Comparison of ENCODE assay signal across 37 cellular contexts in genomic region chr12:10910380-10910779, GRCh38. TPM values are rescaled to one million over a fixed set of nuclear protein-coding genes. Genes with fewer than 3 reads are reported as not detected.
"Had no signal": no experiment of that assay in that cellular context is flagged by ENCODE, and none has a peak within 500 bp of the region (broad histone marks: within the 10 kb centered on the region; RNA-seq: fewer than 3 reads in every experiment).

No MANE protein-coding gene starts in this region.

- H3K4me1 ChIP-seq: body of pancreas, breast epithelium had no signal

- FAIRE-seq: astrocyte, TTC549 had no signal

- H3K27me3 ChIP-seq: adrenal gland, body of pancreas, brain microvascular endothelial cell, breast epithelium had no signal

- H3K36me3 ChIP-seq: adrenal gland, brain microvascular endothelial cell, breast epithelium had no signal

- DNase-seq: activated B cell treated with CpG ODN at 0.5 μM for 24 hours; activated CD4-positive, alpha-beta memory T cell treated with anti-CD3 and anti-CD28 coated beads for 36 hours; activated CD4-positive, alpha-beta T cell treated with anti-CD3 and anti-CD28 coated beads for 4 hours; activated CD4-positive, alpha-beta T cell treated with anti-CD3 and anti-CD28 coated beads, Interleukin-2, amount 10 ng/mL, durations not matched to agents 24 days and 14 days; activated CD4-positive, alpha-beta T cell treated with anti-CD3 and anti-CD28 coated beads, Interleukin-2, amount 50 U/mL, for 1 hour; activated CD4-positive, alpha-beta T cell treated with anti-CD3 and anti-CD28 coated beads, Interleukin-2, amount 50 U/mL, for 4 hours; activated CD4-positive, CD25-positive, alpha-beta regulatory T cell treated with anti-CD3 and anti-CD28 coated beads, Interleukin-2, amount 50 U/mL, for 72 hours; activated CD8-positive, alpha-beta memory T cell treated with anti-CD3 and anti-CD28 coated beads, Interleukin-2, amount 50 U/mL, for 4 hours; activated CD8-positive, alpha-beta T cell treated with anti-CD3 and anti-CD28 coated beads for 36 hours; activated effector memory CD4-positive, alpha-beta T cell treated with anti-CD3 and anti-CD28 coated beads, Interleukin-2, amount 50 U/mL, for 16 hours; activated gamma-delta T cell treated with Interleukin-2 at 50 U/mL for 16 hours; activated naive CD4-positive, alpha-beta T cell; activated naive CD4-positive, alpha-beta T cell treated with anti-CD3 and anti-CD28 coated beads for 36 hours; activated naive CD4-positive, alpha-beta T cell treated with anti-CD3 and anti-CD28 coated beads, Interleukin-2, amount 50 U/mL, for 16 hours; activated naive CD8-positive, alpha-beta T cell treated with anti-CD3 and anti-CD28 coated beads for 36 hours; activated T-cell treated with anti-CD3 and anti-CD28 coated beads for 4 hours; activated T-cell treated with anti-CD3 and anti-CD28 coated beads, Interleukin-2, amount 50 U/mL, for 1 hour; activated T-cell treated with anti-CD3 and anti-CD28 coated beads, Interleukin-2, amount 50 U/mL, for 4 hours; activated T-cell treated with anti-CD3 and anti-CD28 coated beads, Interleukin-2, amount 50 U/mL, for 72 hours; amniotic stem cell; aorta; body of pancreas; brain microvascular endothelial cell; caudate nucleus; cerebellar nuclear complex; T-helper 1 cell; T-helper 2 cell; T-helper 9 cell had no signal

- H3K27ac ChIP-seq: adrenal gland, body of pancreas, brain microvascular endothelial cell, breast epithelium, VCaP had no signal

- H3K4me3 ChIP-seq: adrenal gland, body of pancreas, breast epithelium had no signal

- ATAC-seq: activated CD8-positive, alpha-beta T cell treated with anti-CD3 and anti-CD28 coated beads for 36 hours; activated naive CD4-positive, alpha-beta T cell treated with anti-CD3 and anti-CD28 coated beads, Interleukin-2, amount 50 U/mL, for 72 hours; activated T-cell treated with anti-CD3 and anti-CD28 coated beads, Interleukin-2, amount 50 U/mL, for 4 hours; activated T-cell treated with anti-CD3 and anti-CD28 coated beads, Interleukin-2, amount 50 U/mL, for 72 hours; activated T-helper 17 cell treated with anti-CD3 and anti-CD28 coated beads, Interleukin-2, amount 50 U/mL, for 72 hours; body of pancreas had no signal

- H3K9me3 ChIP-seq: adrenal gland, body of pancreas had no signal

RNA-seq across cellular contexts. Expression of gene TAS2R13, which starts 1.0 kb away (rescaled TPM):
- total RNA-seq: activated CD4-positive, alpha-beta memory T cell treated with anti-CD3 and anti-CD28 coated beads for 36 hours had no signal
- polyA plus RNA-seq: aorta had no signal

RNA-seq across cellular contexts. Expression of gene PRH2, which starts 18.7 kb away (rescaled TPM):
- total RNA-seq: activated B cell treated with CpG ODN at 0.5 μM for 24 hours; activated CD4-positive, alpha-beta memory T cell treated with anti-CD3 and anti-CD28 coated beads for 36 hours; activated CD4-positive, alpha-beta T cell treated with anti-CD3 and anti-CD28 coated beads, Interleukin-2, amount 10 ng/mL, durations not matched to agents 24 days and 14 days; activated CD8-positive, alpha-beta memory T cell treated with anti-CD3 and anti-CD28 coated beads for 36 hours; activated CD8-positive, alpha-beta T cell treated with anti-CD3 and anti-CD28 coated beads for 36 hours; activated naive CD4-positive, alpha-beta T cell treated with anti-CD3 and anti-CD28 coated beads for 36 hours; activated naive CD4-positive, alpha-beta T cell treated with anti-CD3 and anti-CD28 coated beads, Interleukin-2, amount 50 U/mL, for 72 hours; activated naive CD8-positive, alpha-beta T cell treated with anti-CD3 and anti-CD28 coated beads for 36 hours; activated T-cell treated with anti-CD3 and anti-CD28 coated beads, Interleukin-2, amount 50 U/mL, for 72 hours; activated T-helper 1 cell treated with anti-CD3 and anti-CD28 coated beads, Interleukin-12 subunit alpha, Interleukin-12 subunit beta, Interleukin-2, Interleukin-4 antibody, amounts not matched to agents 30 ng/mL and 10 ng/mL and 1 ng/mL, durations not matched to agents 14 hours and 24 hours and 36 hours; activated T-helper 17 cell treated with anti-CD3 and anti-CD28 coated beads, Interleukin-2, amount 50 U/mL, for 72 hours; adrenal gland; aorta; astrocyte; body of pancreas; breast epithelium had no signal
